ENCODE assay signal across 8 cellular contexts in the genomic region with DNA sequence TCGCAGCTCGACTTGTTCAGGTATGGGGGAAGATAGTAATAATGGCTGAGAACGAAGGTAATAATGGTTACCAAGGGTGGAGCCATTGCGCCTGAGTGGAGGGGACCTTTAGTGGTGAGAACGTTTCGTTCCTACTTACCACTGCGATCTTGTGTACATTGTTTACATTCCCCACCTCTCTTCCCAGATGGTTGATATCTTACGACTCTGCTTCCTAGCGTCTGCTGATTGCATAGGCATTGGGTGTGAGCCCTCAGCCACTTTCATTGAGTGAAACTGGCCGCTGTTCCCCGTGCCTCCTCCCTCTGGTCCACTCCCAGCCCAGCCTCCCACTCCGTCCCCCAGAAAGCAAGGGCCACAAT. TPM values are rescaled to one million over a fixed set of nuclear protein-coding genes. Genes with fewer than 3 reads are reported as not detected.
DNase-seq lines count a peak whose midpoint lies in the region; ATAC-seq and TF ChIP-seq lines count a peak whose summit lies in the region.

No MANE protein-coding gene starts in this region.

- peak; percentile 14 for ATAC-seq in GM19324 (IDR thresholded peaks at IDR 0.05; ENCODE audit: low FRiP score, unreplicated experiment)

- peak overlapping the region; percentile 78 for H3K27ac ChIP-seq in BLaER1
- H3K27ac ChIP-seq in adrenal gland: peak overlapping the region in 3 of 5 donors; percentile 22 to 84 (median 80)
- peak overlapping the region; percentile 45 for H3K27ac ChIP-seq in substantia nigra (ENCODE audit: low read depth, low read length, poor library complexity, severe bottlenecking)

- H3K36me3 ChIP-seq in BLaER1: peaks cover 23% of the 10 kb centered on the region
- H3K36me3 ChIP-seq in adrenal gland (replicated peaks in 1 of 2): no peaks in the 10 kb centered on the region

- peak overlapping the region; percentile 70 for H3K4me2 ChIP-seq in BLaER1

- no peak for TF ChIP-seq POLR2A in adrenal gland (IDR thresholded peaks at IDR 0.05)

- peaks cover 29% of the 10 kb centered on the region; the same call in 1 of the 2 replicates for H4K20me1 ChIP-seq in BLaER1

- peak overlapping the region; percentile 75 for H3K4me3 ChIP-seq in BLaER1
- H3K4me3 ChIP-seq in adrenal gland: peak overlapping the region in 3 of 4 donors; percentile 59 to 77 (median 73)

- H3K9ac ChIP-seq in BLaER1: peak overlapping the region; percentile 80

- DNase-seq in HS-27A (ENCODE audit: low read depth): peak; percentile 1
- DNase-seq in adrenal gland: no peak
- DNase-seq in iPS-NIHi7 (ENCODE audit: extremely low spot score): peak; percentile 15
- DNase-seq in substantia nigra (lab: John Stamatoyannopoulos, UW): peak in 1 of 49 donors; percentile 1
- DNase-seq in SIG-M5 treated with dmso at 0.1 percent for 504 hours (lab: John Stamatoyannopoulos, UW; ENCODE audit: unreplicated experiment): no peak
- no peak for DNase-seq in NCI-H226

- TF ChIP-seq CTCF in adrenal gland (IDR thresholded peaks at IDR 0.05): no peak

- H3K4me1 ChIP-seq in BLaER1 (peaks cover 22% of the 10 kb centered on the region), adrenal gland (replicated peaks in 1 of 2) (peaks cover 0 to 10% of the 10 kb centered on the region in 2 donors)

- H3K9me3 ChIP-seq in BLaER1 (no peaks in the 10 kb centered on the region), adrenal gland (replicated peaks in 1 of 3) (no peaks in the 10 kb centered on the region)

- WGBS in adrenal gland, 4 donors: 0 to 34% (median 14%) methylated on average over 7 to 12 of the region's 12 CpGs

- H3K27me3 ChIP-seq in BLaER1 (peaks cover 70% of the 10 kb centered on the region), adrenal gland (peaks cover 7% of the 10 kb centered on the region)

- intact Hi-C loops in adrenal gland (cut with DNase I): no loop called here

RNA-seq across cellular contexts. Expression of a gene that starts 0.8 kb away (rescaled TPM):
- 10 to 100 TPM; 28.1 to 82.3 (median 67.3) TPM for total RNA-seq in adrenal gland
- polyA plus RNA-seq in adrenal gland: 10 to 100 TPM; 41.5 to 47.3 (median 44.6) TPM

RNA-seq across cellular contexts. Expression of a gene that starts 43.2 kb away (rescaled TPM):
- not detected for total RNA-seq in adrenal gland
- polyA plus RNA-seq in adrenal gland: not detected

Comparison
In these comparisons a context has a peak if more than half of its experiments do, and no peak if none do; other contexts are left out.
1. DNase-seq: peak in HS-27A (single experiment) and iPS-NIHi7 (single experiment); none in adrenal gland (0 of 7), SIG-M5 treated with dmso at 0.1 percent for 504 hours (single experiment) and NCI-H226 (single experiment).
2. Peak in every context shown above with its lines, with median percentiles within 50 percentile points of each other: H3K27ac ChIP-seq.